15 cellular contexts compared by ENCODE assay signal in the genomic region with DNA sequence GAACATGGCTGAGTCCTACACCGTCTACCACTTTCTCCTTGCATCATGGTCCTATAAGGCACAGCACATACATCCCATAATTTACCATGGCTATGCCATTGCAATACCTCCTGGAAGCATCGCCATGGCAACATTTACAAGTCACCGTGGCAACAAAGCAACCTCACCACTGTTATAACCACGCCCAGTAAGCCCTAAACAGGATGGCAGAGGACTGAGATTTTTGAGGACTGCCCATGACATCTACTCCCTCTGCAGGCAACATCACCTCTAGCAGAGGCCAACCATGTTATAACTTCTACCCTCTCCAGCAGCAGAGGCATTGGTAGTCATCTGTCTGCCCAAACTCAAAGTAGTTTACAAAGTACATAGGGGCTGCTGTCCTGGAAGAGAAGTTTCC. TPM values are rescaled to one million over a fixed set of nuclear protein-coding genes. Genes with fewer than 3 reads are reported as not detected.
DNase-seq lines count a peak whose midpoint lies in the region; ATAC-seq, FAIRE-seq and TF ChIP-seq lines count a peak whose summit lies in the region.
"Had no signal": no experiment of that assay in that cellular context is flagged by ENCODE, and none has a peak within 500 bp of the region (broad histone marks: within the 10 kb centered on the region; RNA-seq: fewer than 3 reads in every experiment).

No MANE protein-coding gene starts in this region.

- H3K4me3 Mint-ChIP-seq in activated CD8-positive, alpha-beta memory T cell treated with anti-CD3 and anti-CD28 coated beads, Interleukin-2, amount 10 ng/mL, durations not matched to agents 7 days and 5 days = no peak overlapping the region
- no peak overlapping the region for H3K4me3 Mint-ChIP-seq in activated CD8-positive, alpha-beta T cell treated with anti-CD3 and anti-CD28 coated beads, Interleukin-2, amount 10 ng/mL, durations not matched to agents 7 days and 5 days
- no peak overlapping the region for H3K4me3 Mint-ChIP-seq in osteocyte (ENCODE audit: unreplicated experiment)
- H3K4me3 Mint-ChIP-seq: activated naive CD4-positive, alpha-beta T cell treated with anti-CD3 and anti-CD28 coated beads, Interleukin-2, amount 50 U/mL, for 24 hours had no signal

- no peak overlapping the region for H3K9ac ChIP-seq in Loucy (ENCODE audit: low read depth, low read length, poor library complexity, severe bottlenecking)

- DNase-seq in activated CD8-positive, alpha-beta memory T cell treated with anti-CD3 and anti-CD28 coated beads, Interleukin-2, amount 10 ng/mL, durations not matched to agents 7 days and 5 days = peak; percentile 48
- no peak for DNase-seq in activated CD8-positive, alpha-beta memory T cell treated with anti-CD3 and anti-CD28 coated beads, Interleukin-2, amount 50 U/mL, for 4 hours
- DNase-seq in activated CD8-positive, alpha-beta T cell treated with anti-CD3 and anti-CD28 coated beads, Interleukin-2, amount 10 ng/mL, durations not matched to agents 7 days and 5 days = peak; percentile 42
- DNase-seq in osteocyte (ENCODE audit: extremely low spot score, unreplicated experiment) (no peak), posterior vena cava (ENCODE audit: low spot score) (no peak), GM19239 (ENCODE audit: insufficient read length, low spot score) (no peak)
- DNase-seq: HCEC 1CT, islet precursor cell, NCI-H526 treated with DMSO at 0.1 percent for 48 hours, nucleus accumbens had no signal

- no peak overlapping the region for H3K4me3 ChIP-seq in Loucy (ENCODE audit: low read length, poor library complexity, severe bottlenecking)

- peak; percentile 58 for ATAC-seq in activated CD8-positive, alpha-beta memory T cell treated with anti-CD3 and anti-CD28 coated beads, Interleukin-2, amount 10 ng/mL, durations not matched to agents 7 days and 5 days
- peak; percentile 52 for ATAC-seq in activated CD8-positive, alpha-beta T cell treated with anti-CD3 and anti-CD28 coated beads, Interleukin-2, amount 10 ng/mL, durations not matched to agents 7 days and 5 days
- no peak for ATAC-seq in GM21367 (IDR thresholded peaks at IDR 0.05; ENCODE audit: unreplicated experiment)

- H3K27me3 Mint-ChIP-seq in activated CD8-positive, alpha-beta memory T cell treated with anti-CD3 and anti-CD28 coated beads, Interleukin-2, amount 10 ng/mL, durations not matched to agents 7 days and 5 days = no peaks in the 10 kb centered on the region
- no peaks in the 10 kb centered on the region for H3K27me3 Mint-ChIP-seq in activated CD8-positive, alpha-beta T cell treated with anti-CD3 and anti-CD28 coated beads, Interleukin-2, amount 10 ng/mL, durations not matched to agents 7 days and 5 days (ENCODE audit: low read depth)
- no peaks in the 10 kb centered on the region for H3K27me3 Mint-ChIP-seq in osteocyte (ENCODE audit: unreplicated experiment)
- H3K27me3 Mint-ChIP-seq: activated naive CD4-positive, alpha-beta T cell treated with anti-CD3 and anti-CD28 coated beads, Interleukin-2, amount 50 U/mL, for 24 hours had no signal

- POLR2A ChIA-PET in activated CD8-positive, alpha-beta T cell treated with anti-CD3 and anti-CD28 coated beads, Interleukin-2, amount 10 ng/mL, durations not matched to agents 7 days and 5 days (lab: Charles Lee) = no interaction called here

- no peak overlapping the region for H2AFZ ChIP-seq in Loucy (ENCODE audit: low read length)

- H4K20me1 ChIP-seq in Loucy (ENCODE audit: insufficient read depth, low read length, poor library complexity, severe bottlenecking) = peaks cover 65% of the 10 kb centered on the region

- H3K27ac Mint-ChIP-seq in activated CD8-positive, alpha-beta memory T cell treated with anti-CD3 and anti-CD28 coated beads, Interleukin-2, amount 10 ng/mL, durations not matched to agents 7 days and 5 days = peak overlapping the region; percentile 42
- peak overlapping the region; percentile 41 for H3K27ac Mint-ChIP-seq in activated CD8-positive, alpha-beta T cell treated with anti-CD3 and anti-CD28 coated beads, Interleukin-2, amount 10 ng/mL, durations not matched to agents 7 days and 5 days
- H3K27ac Mint-ChIP-seq in osteocyte (ENCODE audit: unreplicated experiment) = peak overlapping the region; percentile 47

- intact Hi-C loops in posterior vena cava (cut with DNase I) = no loop called here

- H3K79me2 ChIP-seq in Loucy (ENCODE audit: insufficient read depth, low read length) = peaks cover 81% of the 10 kb centered on the region

- FAIRE-seq in GM19239 (lab: Jason Lieb, UNC) = no peak
- FAIRE-seq: D721Med, endometrium had no signal

- no peaks in the 10 kb centered on the region for H3K9me2 ChIP-seq in Loucy (replicated peaks; ENCODE audit: low read depth, low read length)

- H3K4me1 ChIP-seq in Loucy (ENCODE audit: insufficient read depth, low read length, poor library complexity, severe bottlenecking) = no peaks in the 10 kb centered on the region

- H3F3A ChIP-seq in Loucy (ENCODE audit: low read depth) = no peaks in the 10 kb centered on the region

- TF ChIP-seq CTCF in Loucy (conservative IDR thresholded peaks at IDR 0.05; ENCODE audit: low read length) = peak; percentile 29
- TF ChIP-seq CTCF in osteocyte (IDR thresholded peaks at IDR 0.05) = peak; percentile 20

- CTCF ChIA-PET in activated CD8-positive, alpha-beta memory T cell treated with anti-CD3 and anti-CD28 coated beads, Interleukin-2, amount 10 ng/mL, durations not matched to agents 7 days and 5 days (lab: Charles Lee) = interaction anchor here (1.6 kb wide), 1 partner anchor 8 kb away, joined by 3 read pairs; no protein-coding TSS in a partner anchor
- CTCF ChIA-PET in activated CD8-positive, alpha-beta T cell treated with anti-CD3 and anti-CD28 coated beads, Interleukin-2, amount 10 ng/mL, durations not matched to agents 7 days and 5 days (lab: Charles Lee) = no interaction called here

- H3K27me3 ChIP-seq in Loucy (ENCODE audit: insufficient read depth, low read length, poor library complexity, severe bottlenecking) = no peaks in the 10 kb centered on the region

- H3K4me1 Mint-ChIP-seq in activated CD8-positive, alpha-beta memory T cell treated with anti-CD3 and anti-CD28 coated beads, Interleukin-2, amount 10 ng/mL, durations not matched to agents 7 days and 5 days = peaks cover 61% of the 10 kb centered on the region
- H3K4me1 Mint-ChIP-seq in activated CD8-positive, alpha-beta T cell treated with anti-CD3 and anti-CD28 coated beads, Interleukin-2, amount 10 ng/mL, durations not matched to agents 7 days and 5 days (ENCODE audit: low read depth) = peaks cover 71% of the 10 kb centered on the region
- H3K4me1 Mint-ChIP-seq in osteocyte (ENCODE audit: unreplicated experiment) = peaks cover 9% of the 10 kb centered on the region

- H3K36me3 ChIP-seq in Loucy (ENCODE audit: insufficient read depth, low read length) = peaks cover 100% of the 10 kb centered on the region; the same call in 1 of the 2 replicates

- H3K9me3 Mint-ChIP-seq in activated CD8-positive, alpha-beta memory T cell treated with anti-CD3 and anti-CD28 coated beads, Interleukin-2, amount 10 ng/mL, durations not matched to agents 7 days and 5 days (ENCODE audit: low read depth) = no peaks in the 10 kb centered on the region
- H3K9me3 Mint-ChIP-seq in activated CD8-positive, alpha-beta T cell treated with anti-CD3 and anti-CD28 coated beads, Interleukin-2, amount 10 ng/mL, durations not matched to agents 7 days and 5 days (ENCODE audit: insufficient read depth) = no peaks in the 10 kb centered on the region
- peaks cover 5% of the 10 kb centered on the region for H3K9me3 Mint-ChIP-seq in osteocyte (ENCODE audit: unreplicated experiment)
- H3K9me3 Mint-ChIP-seq: activated naive CD4-positive, alpha-beta T cell treated with anti-CD3 and anti-CD28 coated beads, Interleukin-2, amount 50 U/mL, for 24 hours had no signal

- H3K9me3 ChIP-seq in Loucy (ENCODE audit: insufficient read depth, low read depth, low read length) = no peaks in the 10 kb centered on the region

- peaks cover 50% of the 10 kb centered on the region for H3K36me3 Mint-ChIP-seq in activated CD8-positive, alpha-beta memory T cell treated with anti-CD3 and anti-CD28 coated beads, Interleukin-2, amount 10 ng/mL, durations not matched to agents 7 days and 5 days
- H3K36me3 Mint-ChIP-seq in activated CD8-positive, alpha-beta T cell treated with anti-CD3 and anti-CD28 coated beads, Interleukin-2, amount 10 ng/mL, durations not matched to agents 7 days and 5 days (ENCODE audit: low read depth) = peaks cover 72% of the 10 kb centered on the region
- H3K36me3 Mint-ChIP-seq in osteocyte (ENCODE audit: unreplicated experiment) = peaks cover 25% of the 10 kb centered on the region

- no peak overlapping the region for H3K4me2 ChIP-seq in Loucy (ENCODE audit: low read depth, low read length, poor library complexity, severe bottlenecking)

RNA-seq across cellular contexts. Expression of a gene that starts 29.7 kb away (rescaled TPM):
- total RNA-seq in activated CD8-positive, alpha-beta memory T cell treated with anti-CD3 and anti-CD28 coated beads, Interleukin-2, amount 10 ng/mL, durations not matched to agents 7 days and 5 days = 10 to 100 TPM; 43.9 to 58.0 TPM
- 10 to 100 TPM; 41.5 to 45.5 TPM for total RNA-seq in activated CD8-positive, alpha-beta T cell treated with anti-CD3 and anti-CD28 coated beads, Interleukin-2, amount 10 ng/mL, durations not matched to agents 7 days and 5 days
- total RNA-seq in osteocyte (24.1 and 24.8 TPM in 2 replicates), posterior vena cava (10 to 100 TPM; 22.8 to 23.7 TPM)

Comparison
In these comparisons a context has a peak if more than half of its experiments do, and no peak if none do; other contexts are left out.
1. DNase-seq: peak in activated CD8-positive, alpha-beta memory T cell treated with anti-CD3 and anti-CD28 coated beads, Interleukin-2, amount 10 ng/mL, durations not matched to agents 7 days and 5 days (single experiment) and activated CD8-positive, alpha-beta T cell treated with anti-CD3 and anti-CD28 coated beads, Interleukin-2, amount 10 ng/mL, durations not matched to agents 7 days and 5 days (single experiment); none in activated CD8-positive, alpha-beta memory T cell treated with anti-CD3 and anti-CD28 coated beads, Interleukin-2, amount 50 U/mL, for 4 hours (single experiment), osteocyte (single experiment), posterior vena cava (single experiment) and GM19239 (single experiment).
2. Peak in every context shown above with its lines, with median percentiles within 50 percentile points of each other: H3K27ac Mint-ChIP-seq.